In the genomic region with DNA sequence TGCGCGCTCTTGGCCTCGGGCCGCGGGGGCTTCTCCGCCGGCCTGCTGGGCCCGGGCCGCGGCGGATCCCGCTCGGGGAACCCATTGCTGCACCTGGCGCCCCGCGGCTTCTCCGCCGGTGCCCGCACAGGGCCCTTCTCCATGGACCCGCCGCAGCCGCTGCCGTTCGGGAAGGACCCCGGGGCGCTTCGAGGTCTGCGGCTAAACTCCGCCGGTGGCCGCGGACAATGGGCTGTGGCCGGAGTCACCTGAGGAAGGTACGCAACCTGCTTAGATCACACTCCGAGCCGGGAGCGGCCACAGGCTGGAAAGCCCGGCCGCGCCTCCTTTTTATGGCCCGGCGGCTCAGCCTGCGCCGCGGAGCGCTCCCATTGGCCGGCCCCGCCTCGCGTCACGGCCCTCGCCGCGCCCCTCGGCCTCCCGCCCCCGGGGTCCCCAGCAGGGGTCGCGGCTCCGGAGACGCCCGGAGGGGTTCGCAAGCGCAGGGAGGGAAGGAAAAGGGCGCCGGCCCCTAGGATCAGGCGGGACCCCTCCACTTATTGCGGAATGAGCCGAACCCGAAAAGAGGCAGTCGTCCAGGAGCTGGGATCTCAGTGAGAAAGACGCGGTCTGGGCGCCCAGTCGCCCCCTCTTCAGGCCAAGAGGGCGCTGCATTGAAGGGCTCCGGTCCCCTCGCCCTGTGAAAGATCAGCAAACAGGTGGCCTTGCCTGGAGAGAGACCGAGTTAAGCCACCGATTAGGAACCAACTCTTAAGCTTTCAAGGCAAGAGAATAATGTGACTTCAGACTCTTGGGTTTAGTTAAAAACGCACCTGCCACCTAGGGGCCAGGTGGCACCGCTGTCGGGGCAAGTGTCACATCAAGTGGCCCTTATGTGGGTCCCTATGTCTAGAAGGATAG, we compare ENCODE assay signal across 1 cellular context.
TF ChIP-seq lines count a peak whose summit lies in the region.

A gene with protein sequence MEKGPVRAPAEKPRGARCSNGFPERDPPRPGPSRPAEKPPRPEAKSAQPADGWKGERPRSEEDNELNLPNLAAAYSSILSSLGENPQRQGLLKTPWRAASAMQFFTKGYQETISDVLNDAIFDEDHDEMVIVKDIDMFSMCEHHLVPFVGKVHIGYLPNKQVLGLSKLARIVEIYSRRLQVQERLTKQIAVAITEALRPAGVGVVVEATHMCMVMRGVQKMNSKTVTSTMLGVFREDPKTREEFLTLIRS (minus strand): TSS at position 306 of the 900 bp plus-strand sequence. CDS start 163 bp downstream, at position 143.

TF ChIP-seq in HepG2, 621 proteins besides CTCF, POLR2A, EP300 and RAD21 (continued from another document and continues in another):
- TF ChIP-seq, protein P1, sequence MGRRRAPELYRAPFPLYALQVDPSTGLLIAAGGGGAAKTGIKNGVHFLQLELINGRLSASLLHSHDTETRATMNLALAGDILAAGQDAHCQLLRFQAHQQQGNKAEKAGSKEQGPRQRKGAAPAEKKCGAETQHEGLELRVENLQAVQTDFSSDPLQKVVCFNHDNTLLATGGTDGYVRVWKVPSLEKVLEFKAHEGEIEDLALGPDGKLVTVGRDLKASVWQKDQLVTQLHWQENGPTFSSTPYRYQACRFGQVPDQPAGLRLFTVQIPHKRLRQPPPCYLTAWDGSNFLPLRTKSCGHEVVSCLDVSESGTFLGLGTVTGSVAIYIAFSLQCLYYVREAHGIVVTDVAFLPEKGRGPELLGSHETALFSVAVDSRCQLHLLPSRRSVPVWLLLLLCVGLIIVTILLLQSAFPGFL (CRISPR knock-in tag; IDR thresholded peaks at IDR 0.05) = no peak
- TF ChIP-seq CAMTA2 (CRISPR knock-in tag; IDR thresholded peaks at IDR 0.05; ENCODE audit: borderline replicate concordance) (peak; percentile 10; the same call in 1 of the 2 replicates), ZNF557 (CRISPR knock-in tag; IDR thresholded peaks at IDR 0.05) (no peak), ZNF354B (CRISPR knock-in tag; IDR thresholded peaks at IDR 0.05) (no peak), HOXD1 (CRISPR knock-in tag; IDR thresholded peaks at IDR 0.05) (0 out of 2 replicates have a peak, but pooled peaks have one; percentile 8), YY1 (IDR thresholded peaks at IDR 0.05; ENCODE audit: insufficient read depth, insufficient replicate concordance, low read depth, low read length) (peak; percentile 60), MXI1 (IDR thresholded peaks at IDR 0.05; ENCODE audit: borderline replicate concordance, low read depth, low read length) (peak; percentile 27; the same call in 1 of the 3 replicates), ISL2 (CRISPR knock-in tag; IDR thresholded peaks at IDR 0.05) (no peak), ZNF766 (CRISPR knock-in tag; IDR thresholded peaks at IDR 0.05; ENCODE audit: borderline replicate concordance) (no peak; the same call in 1 of the 2 replicates), PAF1 (CRISPR knock-in tag; IDR thresholded peaks at IDR 0.05) (no peak), SRSF9 (IDR thresholded peaks at IDR 0.05; ENCODE audit: borderline replicate concordance, insufficient read depth, low read depth, low read length, poor library complexity, severe bottlenecking) (no peak), KLF11 (CRISPR knock-in tag; IDR thresholded peaks at IDR 0.05) (no peak), JARID2 (CRISPR knock-in tag; IDR thresholded peaks at IDR 0.05; ENCODE audit: insufficient replicate concordance) (no peak), SALL2 (CRISPR knock-in tag; IDR thresholded peaks at IDR 0.05) (peak; percentile 32; the same call in 1 of the 2 replicates), SSRP1 (CRISPR knock-in tag; IDR thresholded peaks at IDR 0.05) (0 out of 2 replicates have a peak, but pooled peaks have one; percentile 50), ATF7-NPFF (CRISPR knock-in tag; IDR thresholded peaks at IDR 0.05; ENCODE audit: low read depth) (0 out of 2 replicates have a peak, but pooled peaks have one; percentile 74), ZNF468 (CRISPR knock-in tag; IDR thresholded peaks at IDR 0.05) (no peak), SP1 (IDR thresholded peaks at IDR 0.05) (no peak), SP1 (CRISPR knock-in tag; IDR thresholded peaks at IDR 0.05) (0 out of 2 replicates have a peak, but pooled peaks have one; percentile 36), ZNF3 (CRISPR knock-in tag; IDR thresholded peaks at IDR 0.05) (no peak), ZNF446 (CRISPR knock-in tag; IDR thresholded peaks at IDR 0.05) (peak; percentile 56; the same call in 1 of the 2 replicates), ZBTB21 (CRISPR knock-in tag; IDR thresholded peaks at IDR 0.05) (no peak), FOSL1 (CRISPR knock-in tag; IDR thresholded peaks at IDR 0.05; ENCODE audit: borderline replicate concordance) (no peak), ZNF556 (CRISPR knock-in tag; IDR thresholded peaks at IDR 0.05; ENCODE audit: borderline replicate concordance) (no peak), KDM5B (CRISPR knock-in tag; IDR thresholded peaks at IDR 0.05; ENCODE audit: borderline replicate concordance) (no peak; the same call in 1 of the 2 replicates), GABPB1 (CRISPR knock-in tag; IDR thresholded peaks at IDR 0.05) (peak; percentile 30; the same call in 1 of the 2 replicates), KLF15 (CRISPR knock-in tag; IDR thresholded peaks at IDR 0.05; ENCODE audit: borderline replicate concordance) (no peak), SIX1 (CRISPR knock-in tag; IDR thresholded peaks at IDR 0.05; ENCODE audit: borderline replicate concordance) (no peak)
- TF ChIP-seq, protein P2, sequence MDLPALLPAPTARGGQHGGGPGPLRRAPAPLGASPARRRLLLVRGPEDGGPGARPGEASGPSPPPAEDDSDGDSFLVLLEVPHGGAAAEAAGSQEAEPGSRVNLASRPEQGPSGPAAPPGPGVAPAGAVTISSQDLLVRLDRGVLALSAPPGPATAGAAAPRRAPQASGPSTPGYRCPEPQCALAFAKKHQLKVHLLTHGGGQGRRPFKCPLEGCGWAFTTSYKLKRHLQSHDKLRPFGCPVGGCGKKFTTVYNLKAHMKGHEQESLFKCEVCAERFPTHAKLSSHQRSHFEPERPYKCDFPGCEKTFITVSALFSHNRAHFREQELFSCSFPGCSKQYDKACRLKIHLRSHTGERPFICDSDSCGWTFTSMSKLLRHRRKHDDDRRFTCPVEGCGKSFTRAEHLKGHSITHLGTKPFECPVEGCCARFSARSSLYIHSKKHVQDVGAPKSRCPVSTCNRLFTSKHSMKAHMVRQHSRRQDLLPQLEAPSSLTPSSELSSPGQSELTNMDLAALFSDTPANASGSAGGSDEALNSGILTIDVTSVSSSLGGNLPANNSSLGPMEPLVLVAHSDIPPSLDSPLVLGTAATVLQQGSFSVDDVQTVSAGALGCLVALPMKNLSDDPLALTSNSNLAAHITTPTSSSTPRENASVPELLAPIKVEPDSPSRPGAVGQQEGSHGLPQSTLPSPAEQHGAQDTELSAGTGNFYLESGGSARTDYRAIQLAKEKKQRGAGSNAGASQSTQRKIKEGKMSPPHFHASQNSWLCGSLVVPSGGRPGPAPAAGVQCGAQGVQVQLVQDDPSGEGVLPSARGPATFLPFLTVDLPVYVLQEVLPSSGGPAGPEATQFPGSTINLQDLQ (CRISPR knock-in tag; IDR thresholded peaks at IDR 0.05) = 0 out of 2 replicates have a peak, but pooled peaks have one; percentile 15
- TF ChIP-seq, protein P3, sequence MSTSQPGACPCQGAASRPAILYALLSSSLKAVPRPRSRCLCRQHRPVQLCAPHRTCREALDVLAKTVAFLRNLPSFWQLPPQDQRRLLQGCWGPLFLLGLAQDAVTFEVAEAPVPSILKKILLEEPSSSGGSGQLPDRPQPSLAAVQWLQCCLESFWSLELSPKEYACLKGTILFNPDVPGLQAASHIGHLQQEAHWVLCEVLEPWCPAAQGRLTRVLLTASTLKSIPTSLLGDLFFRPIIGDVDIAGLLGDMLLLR (CRISPR knock-in tag; IDR thresholded peaks at IDR 0.05) = no peak
- TF ChIP-seq, protein P4, sequence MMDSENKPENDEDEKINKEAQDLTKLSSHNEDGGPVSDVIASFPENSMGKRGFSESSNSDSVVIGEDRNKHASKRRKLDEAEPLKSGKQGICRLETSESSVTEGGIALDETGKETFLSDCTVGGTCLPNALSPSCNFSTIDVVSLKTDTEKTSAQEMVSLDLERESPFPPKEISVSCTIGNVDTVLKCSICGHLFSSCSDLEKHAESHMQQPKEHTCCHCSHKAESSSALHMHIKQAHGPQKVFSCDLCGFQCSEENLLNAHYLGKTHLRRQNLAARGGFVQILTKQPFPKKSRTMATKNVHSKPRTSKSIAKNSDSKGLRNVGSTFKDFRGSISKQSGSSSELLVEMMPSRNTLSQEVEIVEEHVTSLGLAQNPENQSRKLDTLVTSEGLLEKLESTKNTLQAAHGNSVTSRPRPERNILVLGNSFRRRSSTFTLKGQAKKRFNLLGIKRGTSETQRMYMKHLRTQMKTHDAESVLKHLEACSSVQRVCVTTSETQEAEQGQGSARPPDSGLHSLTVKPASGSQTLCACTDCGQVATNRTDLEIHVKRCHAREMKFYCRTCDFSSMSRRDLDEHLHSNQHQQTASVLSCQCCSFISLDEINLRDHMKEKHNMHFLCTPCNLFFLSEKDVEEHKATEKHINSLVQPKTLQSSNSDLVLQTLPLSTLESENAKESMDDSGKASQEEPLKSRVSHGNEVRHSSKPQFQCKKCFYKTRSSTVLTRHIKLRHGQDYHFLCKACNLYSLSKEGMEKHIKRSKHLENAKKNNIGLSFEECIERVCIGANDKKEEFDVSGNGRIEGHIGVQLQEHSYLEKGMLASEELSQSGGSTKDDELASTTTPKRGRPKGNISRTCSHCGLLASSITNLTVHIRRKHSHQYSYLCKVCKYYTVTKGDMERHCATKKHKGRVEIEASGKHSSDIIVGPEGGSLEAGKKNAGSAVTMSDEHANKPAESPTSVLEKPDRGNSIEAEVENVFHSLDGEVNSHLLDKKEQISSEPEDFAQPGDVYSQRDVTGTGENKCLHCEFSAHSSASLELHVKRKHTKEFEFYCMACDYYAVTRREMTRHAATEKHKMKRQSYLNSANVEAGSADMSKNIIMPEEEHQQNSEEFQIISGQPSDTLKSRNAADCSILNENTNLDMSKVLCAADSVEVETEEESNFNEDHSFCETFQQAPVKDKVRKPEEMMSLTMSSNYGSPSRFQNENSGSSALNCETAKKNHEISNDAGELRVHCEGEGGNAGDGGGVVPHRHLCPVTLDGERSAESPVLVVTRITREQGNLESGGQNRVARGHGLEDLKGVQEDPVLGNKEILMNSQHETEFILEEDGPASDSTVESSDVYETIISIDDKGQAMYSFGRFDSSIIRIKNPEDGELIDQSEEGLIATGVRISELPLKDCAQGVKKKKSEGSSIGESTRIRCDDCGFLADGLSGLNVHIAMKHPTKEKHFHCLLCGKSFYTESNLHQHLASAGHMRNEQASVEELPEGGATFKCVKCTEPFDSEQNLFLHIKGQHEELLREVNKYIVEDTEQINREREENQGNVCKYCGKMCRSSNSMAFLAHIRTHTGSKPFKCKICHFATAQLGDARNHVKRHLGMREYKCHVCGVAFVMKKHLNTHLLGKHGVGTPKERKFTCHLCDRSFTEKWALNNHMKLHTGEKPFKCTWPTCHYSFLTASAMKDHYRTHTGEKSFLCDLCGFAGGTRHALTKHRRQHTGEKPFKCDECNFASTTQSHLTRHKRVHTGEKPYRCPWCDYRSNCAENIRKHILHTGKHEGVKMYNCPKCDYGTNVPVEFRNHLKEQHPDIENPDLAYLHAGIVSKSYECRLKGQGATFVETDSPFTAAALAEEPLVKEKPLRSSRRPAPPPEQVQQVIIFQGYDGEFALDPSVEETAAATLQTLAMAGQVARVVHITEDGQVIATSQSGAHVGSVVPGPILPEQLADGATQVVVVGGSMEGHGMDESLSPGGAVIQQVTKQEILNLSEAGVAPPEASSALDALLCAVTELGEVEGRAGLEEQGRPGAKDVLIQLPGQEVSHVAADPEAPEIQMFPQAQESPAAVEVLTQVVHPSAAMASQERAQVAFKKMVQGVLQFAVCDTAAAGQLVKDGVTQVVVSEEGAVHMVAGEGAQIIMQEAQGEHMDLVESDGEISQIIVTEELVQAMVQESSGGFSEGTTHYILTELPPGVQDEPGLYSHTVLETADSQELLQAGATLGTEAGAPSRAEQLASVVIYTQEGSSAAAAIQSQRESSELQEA (CRISPR knock-in tag; IDR thresholded peaks at IDR 0.05; ENCODE audit: not compliant biosample characterization) = no peak
- TF ChIP-seq, protein P5, sequence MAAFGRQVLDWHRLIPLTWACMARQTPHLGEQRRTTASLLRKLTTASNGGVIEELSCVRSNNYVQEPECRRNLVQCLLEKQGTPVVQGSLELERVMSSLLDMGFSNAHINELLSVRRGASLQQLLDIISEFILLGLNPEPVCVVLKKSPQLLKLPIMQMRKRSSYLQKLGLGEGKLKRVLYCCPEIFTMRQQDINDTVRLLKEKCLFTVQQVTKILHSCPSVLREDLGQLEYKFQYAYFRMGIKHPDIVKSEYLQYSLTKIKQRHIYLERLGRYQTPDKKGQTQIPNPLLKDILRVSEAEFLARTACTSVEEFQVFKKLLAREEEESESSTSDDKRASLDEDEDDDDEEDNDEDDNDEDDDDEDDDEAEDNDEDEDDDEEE (CRISPR knock-in tag; IDR thresholded peaks at IDR 0.05) = peak; percentile 81
- TF ChIP-seq, protein P6, sequence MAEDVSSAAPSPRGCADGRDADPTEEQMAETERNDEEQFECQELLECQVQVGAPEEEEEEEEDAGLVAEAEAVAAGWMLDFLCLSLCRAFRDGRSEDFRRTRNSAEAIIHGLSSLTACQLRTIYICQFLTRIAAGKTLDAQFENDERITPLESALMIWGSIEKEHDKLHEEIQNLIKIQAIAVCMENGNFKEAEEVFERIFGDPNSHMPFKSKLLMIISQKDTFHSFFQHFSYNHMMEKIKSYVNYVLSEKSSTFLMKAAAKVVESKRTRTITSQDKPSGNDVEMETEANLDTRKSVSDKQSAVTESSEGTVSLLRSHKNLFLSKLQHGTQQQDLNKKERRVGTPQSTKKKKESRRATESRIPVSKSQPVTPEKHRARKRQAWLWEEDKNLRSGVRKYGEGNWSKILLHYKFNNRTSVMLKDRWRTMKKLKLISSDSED (CRISPR knock-in tag; IDR thresholded peaks at IDR 0.05) = no peak
- TF ChIP-seq, protein P7, sequence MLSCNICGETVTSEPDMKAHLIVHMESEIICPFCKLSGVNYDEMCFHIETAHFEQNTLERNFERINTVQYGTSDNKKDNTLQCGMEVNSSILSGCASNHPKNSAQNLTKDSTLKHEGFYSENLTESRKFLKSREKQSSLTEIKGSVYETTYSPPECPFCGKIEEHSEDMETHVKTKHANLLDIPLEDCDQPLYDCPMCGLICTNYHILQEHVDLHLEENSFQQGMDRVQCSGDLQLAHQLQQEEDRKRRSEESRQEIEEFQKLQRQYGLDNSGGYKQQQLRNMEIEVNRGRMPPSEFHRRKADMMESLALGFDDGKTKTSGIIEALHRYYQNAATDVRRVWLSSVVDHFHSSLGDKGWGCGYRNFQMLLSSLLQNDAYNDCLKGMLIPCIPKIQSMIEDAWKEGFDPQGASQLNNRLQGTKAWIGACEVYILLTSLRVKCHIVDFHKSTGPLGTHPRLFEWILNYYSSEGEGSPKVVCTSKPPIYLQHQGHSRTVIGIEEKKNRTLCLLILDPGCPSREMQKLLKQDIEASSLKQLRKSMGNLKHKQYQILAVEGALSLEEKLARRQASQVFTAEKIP (CRISPR knock-in tag; IDR thresholded peaks at IDR 0.05; ENCODE audit: borderline replicate concordance) = no peak
- TF ChIP-seq, protein P8, sequence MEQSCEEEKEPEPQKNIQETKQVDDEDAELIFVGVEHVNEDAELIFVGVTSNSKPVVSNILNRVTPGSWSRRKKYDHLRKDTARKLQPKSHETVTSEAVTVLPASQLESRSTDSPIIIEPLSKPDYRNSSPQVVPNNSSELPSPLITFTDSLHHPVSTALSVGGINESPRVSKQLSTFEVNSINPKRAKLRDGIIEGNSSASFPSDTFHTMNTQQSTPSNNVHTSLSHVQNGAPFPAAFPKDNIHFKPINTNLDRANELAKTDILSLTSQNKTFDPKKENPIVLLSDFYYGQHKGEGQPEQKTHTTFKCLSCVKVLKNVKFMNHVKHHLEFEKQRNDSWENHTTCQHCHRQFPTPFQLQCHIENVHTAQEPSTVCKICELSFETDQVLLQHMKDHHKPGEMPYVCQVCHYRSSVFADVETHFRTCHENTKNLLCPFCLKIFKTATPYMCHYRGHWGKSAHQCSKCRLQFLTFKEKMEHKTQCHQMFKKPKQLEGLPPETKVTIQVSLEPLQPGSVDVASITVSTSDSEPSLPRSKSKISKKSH (CRISPR knock-in tag; IDR thresholded peaks at IDR 0.05; ENCODE audit: borderline replicate concordance) = no peak
